ENCODE assay signal across 20 cellular contexts in the genomic region with DNA sequence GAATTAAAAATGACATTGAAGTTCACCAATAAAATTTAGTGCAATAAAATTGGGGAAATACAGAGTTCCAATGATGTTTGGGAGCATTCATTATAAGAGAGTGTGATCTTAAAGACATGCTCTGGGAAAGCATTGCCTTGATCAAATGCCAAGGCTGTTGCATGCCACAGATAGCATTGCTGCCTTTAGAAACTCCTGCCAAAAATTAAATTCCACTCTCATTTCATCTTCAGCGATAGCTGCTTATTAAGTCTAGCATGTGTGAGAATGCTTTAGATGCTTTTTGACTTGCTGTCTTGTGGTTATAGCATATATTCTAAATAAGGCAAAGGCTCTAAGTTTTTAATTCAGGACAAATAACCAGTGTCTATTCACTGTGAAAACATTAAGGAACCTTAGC. TPM values are rescaled to one million over a fixed set of nuclear protein-coding genes. Genes with fewer than 3 reads are reported as not detected.
A peak's percentile ranks its signal among the peaks of the same experiment; 100 is the strongest.
DNase-seq lines count a peak whose midpoint lies in the region; ATAC-seq and TF ChIP-seq lines count a peak whose summit lies in the region.
"Had no signal": no experiment of that assay in that cellular context is flagged by ENCODE, and none has a peak within 500 bp of the region (broad histone marks: within the 10 kb centered on the region; RNA-seq: fewer than 3 reads in every experiment).

No MANE protein-coding gene starts in this region.

- intact Hi-C loops in left ventricle myocardium superior (cut with micrococcal nuclease) (no loop called here), esophagus muscularis mucosa (cut with DNase I) (no loop called here)

- no peaks in the 10 kb centered on the region for H3K27me3 ChIP-seq in esophagus muscularis mucosa
- H3K27me3 ChIP-seq: ascending aorta, esophagus squamous epithelium, uterus had no signal

- POLR2A ChIA-PET in AG04449 (lab: Yijun Ruan, JAX) = no interaction called here

- no peak for TF ChIP-seq POLR2A in esophagus muscularis mucosa (IDR thresholded peaks at IDR 0.05; ENCODE audit: low read depth)

- CTCF ChIA-PET in AG04449 (lab: Yijun Ruan, JAX) = interaction anchor here (1.1 kb wide), 1 partner anchor 17 kb away, joined by 3 read pairs; no protein-coding TSS in a partner anchor

- peaks cover 0 to 5% (median 0%) of the 10 kb centered on the region in 4 donors for H3K36me3 ChIP-seq in esophagus muscularis mucosa
- H3K36me3 ChIP-seq: uterus had no signal

- H3K27ac ChIP-seq in esophagus muscularis mucosa (replicated peaks in 1 of 4) = peak overlapping the region in 2 of 4 donors; percentile 1 to 14
- H3K27ac ChIP-seq: esophagus squamous epithelium, uterus had no signal

- ATAC-seq in left ventricle myocardium superior (peak; percentile 77), HG03135 (IDR thresholded peaks at IDR 0.05; ENCODE audit: unreplicated experiment) (no peak)
- ATAC-seq: naive thymus-derived CD8-positive, alpha-beta T cell had no signal

- DNase-seq in AG04449 (ENCODE audit: low read depth, low spot score) (peak; percentile 94), HS-27A (ENCODE audit: low read depth) (peak; percentile 51), cerebellar cortex (ENCODE audit: low spot score) (peak; percentile 2), left ventricle myocardium superior (no peak), putamen (ENCODE audit: low spot score) (no peak), esophagus muscularis mucosa (ENCODE audit: extremely low spot score) (no peak)
- DNase-seq in activated CD4-positive, alpha-beta T cell treated with anti-CD3 and anti-CD28 coated beads, Interleukin-2, amount 50 U/mL, for 1 hour = no peak
- DNase-seq: activated CD4-positive, alpha-beta T cell treated with anti-CD3 and anti-CD28 coated beads for 1 hour; activated effector memory CD4-positive, alpha-beta T cell treated with anti-CD3 and anti-CD28 coated beads, Interleukin-2, amount 50 U/mL, for 16 hours; COR-L47; esophagus squamous epithelium; naive thymus-derived CD8-positive, alpha-beta T cell; NCI-H2029; NCI-H524; T-helper 9 cell; uterus had no signal

- H3K4me1 ChIP-seq in esophagus muscularis mucosa = peaks cover 0 to 17% (median 4%) of the 10 kb centered on the region in 4 donors
- H3K4me1 ChIP-seq: ascending aorta, esophagus squamous epithelium, uterus had no signal

- 25% methylated on average over 1 of the region's 1 CpG for WGBS in esophagus muscularis mucosa

- no peak for TF ChIP-seq CTCF in AG04449 (IDR thresholded peaks at IDR 0.05; ENCODE audit: insufficient read depth, low read length, missing control alignments)
- no peak for TF ChIP-seq CTCF in esophagus muscularis mucosa (IDR thresholded peaks at IDR 0.05)

- TF ChIP-seq EP300 in esophagus muscularis mucosa (IDR thresholded peaks at IDR 0.05) = no peak

- H3K4me3 ChIP-seq in AG04449 (ENCODE audit: low read depth, low read length) (no peak overlapping the region), esophagus muscularis mucosa (no peak overlapping the region)
- H3K4me3 ChIP-seq: ascending aorta, esophagus squamous epithelium, lung, uterus had no signal

- no peaks in the 10 kb centered on the region for H3K9me3 ChIP-seq in esophagus muscularis mucosa
- H3K9me3 ChIP-seq: uterus had no signal

RNA-seq across cellular contexts. Expression of gene NPNT, which starts 49.3 kb away (rescaled TPM):
- total RNA-seq in left ventricle myocardium superior (4.9 TPM), esophagus muscularis mucosa (10 to 100 TPM; 43.2 to 87.0 (median 59.4) TPM)
- total RNA-seq: naive thymus-derived CD8-positive, alpha-beta T cell; SK-MEL-5 had no signal

Comparison
In these comparisons a context has a peak if more than half of its experiments do, and no peak if none do; other contexts are left out.
1. DNase-seq: peak in AG04449 (single experiment), HS-27A (single experiment) and cerebellar cortex (single experiment); none in left ventricle myocardium superior (single experiment), putamen (single experiment), esophagus muscularis mucosa (single experiment) and activated CD4-positive, alpha-beta T cell treated with anti-CD3 and anti-CD28 coated beads, Interleukin-2, amount 50 U/mL, for 1 hour (single experiment).